In the genomic region with DNA sequence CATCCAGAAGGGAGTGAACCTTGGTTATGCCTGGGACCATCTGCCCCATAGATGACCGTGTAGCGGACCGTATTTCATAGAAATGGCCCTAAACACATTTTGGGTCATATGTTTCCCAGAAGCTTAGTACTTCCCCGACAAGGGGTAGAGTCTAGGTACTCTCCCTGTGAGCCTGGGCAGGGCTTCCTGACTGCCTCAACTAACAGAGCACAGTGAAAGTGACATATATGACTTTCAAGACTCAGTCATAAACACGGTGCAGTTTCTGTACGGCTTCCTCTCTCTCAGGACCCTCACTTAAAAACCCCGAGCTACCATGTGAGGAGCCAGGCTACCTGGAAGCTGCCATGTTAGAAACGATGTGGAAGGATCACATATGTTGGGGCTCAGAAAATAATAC, we compare ENCODE assay signal across 16 cellular contexts. TPM values are rescaled to one million over a fixed set of nuclear protein-coding genes. Genes with fewer than 3 reads are reported as not detected.
DNase-seq lines count a peak whose midpoint lies in the region; ATAC-seq and TF ChIP-seq lines count a peak whose summit lies in the region.
"Had no signal": no experiment of that assay in that cellular context is flagged by ENCODE, and none has a peak within 500 bp of the region (broad histone marks: within the 10 kb centered on the region; RNA-seq: fewer than 3 reads in every experiment).

No MANE protein-coding gene starts in this region.

- H3K36me3 Mint-ChIP-seq in memory B cell = no peaks in the 10 kb centered on the region

- H2AFZ ChIP-seq in SK-N-SH (ENCODE audit: low read depth) = no peak overlapping the region

- H3K9me3 ChIP-seq in SK-N-SH = no peaks in the 10 kb centered on the region
- no peaks in the 10 kb centered on the region for H3K9me3 ChIP-seq in left lung
- H3K9me3 ChIP-seq: Caco-2, mucosa of descending colon, SJCRH30, testis had no signal

- no peak overlapping the region for H3K9ac ChIP-seq in SK-N-SH

- H3K4me3 Mint-ChIP-seq in memory B cell = no peak overlapping the region

- no peak overlapping the region for H3K27ac Mint-ChIP-seq in memory B cell

- H3K9me3 Mint-ChIP-seq in memory B cell = no peaks in the 10 kb centered on the region

- POLR2A ChIA-PET in SK-N-SH (lab: Yijun Ruan, JAX) = interaction anchor here (0.5 kb wide), 1 partner anchor 19 kb away, joined by 3 read pairs; no protein-coding TSS in a partner anchor

- TF ChIP-seq CTCF in SK-N-SH (IDR thresholded peaks at IDR 0.05) = no peak
- TF ChIP-seq CTCF in left lung (IDR thresholded peaks at IDR 0.05) = no peak

- intact Hi-C loops in left lung (cut with DNase I) = no loop called here

- no peaks in the 10 kb centered on the region for H3F3A ChIP-seq in SK-N-SH (replicated peaks; ENCODE audit: insufficient read depth)

- H3K4me1 Mint-ChIP-seq in memory B cell = peaks cover 5% of the 10 kb centered on the region

- no peak for DNase-seq in SK-N-SH
- DNase-seq in memory B cell (ENCODE audit: low spot score in 2 of 2) = no peak
- DNase-seq in left lung = no peak
- DNase-seq in LoVo (ENCODE audit: low spot score) = no peak

- H3K4me2 ChIP-seq in SK-N-SH = no peak overlapping the region

- no peak for TF ChIP-seq EP300 in SK-N-SH (IDR thresholded peaks at IDR 0.05; ENCODE audit: borderline replicate concordance in 1 of 2, low read depth in 1 of 2, low read length in 1 of 2)

- H3K79me2 ChIP-seq in SK-N-SH (ENCODE audit: insufficient read depth) = no peaks in the 10 kb centered on the region

- 27% methylated on average over 6 of the region's 8 CpGs for WGBS in SK-N-SH (ENCODE audit: low lambda C conversion rate)

- H3K36me3 ChIP-seq in SK-N-SH (replicated peaks in 1 of 2; ENCODE audit: control insufficient read depth in 1 of 2, insufficient read depth in 2 of 2, low read length in 1 of 2) (no peaks in the 10 kb centered on the region), left lung (no peaks in the 10 kb centered on the region)
- H3K36me3 ChIP-seq: SJCRH30 had no signal

- no peaks in the 10 kb centered on the region for H4K20me1 ChIP-seq in SK-N-SH (ENCODE audit: insufficient read depth)

- no peak for TF ChIP-seq RAD21 in SK-N-SH (IDR thresholded peaks at IDR 0.05; ENCODE audit: low read length)

- H3K4me1 ChIP-seq in SK-N-SH (ENCODE audit: control insufficient read depth in 1 of 2, insufficient read depth in 2 of 2, low read depth in 1 of 2, low read length in 1 of 2) = no peaks in the 10 kb centered on the region; a peak in 1 of 4 replicates
- no peaks in the 10 kb centered on the region for H3K4me1 ChIP-seq in left lung
- H3K4me1 ChIP-seq: Caco-2, SJCRH30 had no signal

- H3K27me3 ChIP-seq in SK-N-SH (ENCODE audit: insufficient read depth) (peaks cover 15% of the 10 kb centered on the region), left lung (no peaks in the 10 kb centered on the region)
- H3K27me3 ChIP-seq: SJCRH30, testis had no signal

- H3K9me2 ChIP-seq in SK-N-SH = no peaks in the 10 kb centered on the region

- H3K27ac ChIP-seq in SK-N-SH (ENCODE audit: low read depth in 2 of 2, low read length in 1 of 2) (no peak overlapping the region), left lung (no peak overlapping the region)
- H3K27ac ChIP-seq: 22Rv1, SJCRH30, testis had no signal

- H3K4me3 ChIP-seq in SK-N-SH (ENCODE audit: low read depth in 2 of 2, low read length in 1 of 2) (no peak overlapping the region), left lung (no peak overlapping the region)
- H3K4me3 ChIP-seq: mucosa of descending colon, SJCRH30, testis had no signal

- CTCF ChIA-PET in SK-N-SH (lab: Yijun Ruan, JAX) = interaction anchor here (0.6 to 5.7 kb wide), 39 partner anchors 9 to 882 kb away, joined by 3 to 159 read pairs (median 4); no protein-coding TSS in a partner anchor

- peak; percentile 9; the same call in 2 of the 3 replicates for ATAC-seq in SK-N-SH treated with all-trans-retinoic acid at 6 μM for 48 hours
- ATAC-seq in GM21786 (IDR thresholded peaks at IDR 0.05; ENCODE audit: unreplicated experiment) = peak; percentile 49
- ATAC-seq in HG03342 (IDR thresholded peaks at IDR 0.05; ENCODE audit: unreplicated experiment) = peak; percentile 59
- peak; percentile 15 for ATAC-seq in memory B cell (ENCODE audit: low read depth)
- ATAC-seq in left lung = no peak
- no peak for ATAC-seq in HG03571 (IDR thresholded peaks at IDR 0.05; ENCODE audit: unreplicated experiment)

- H3K27me3 Mint-ChIP-seq in memory B cell = peaks cover 17% of the 10 kb centered on the region

TF ChIP-seq in SK-N-SH treated with all-trans-retinoic acid at 6 μM for 48 hours, 23 proteins besides CTCF, POLR2A, EP300 and RAD21 (continues in another document):
- no peak for TF ChIP-seq ZNF565 (CRISPR knock-in tag; conservative IDR thresholded peaks at IDR 0.05; ENCODE audit: low read depth)
- no peak for TF ChIP-seq ESRRG (CRISPR knock-in tag; IDR thresholded peaks at IDR 0.05)
- no peak for TF ChIP-seq BACH2 (CRISPR knock-in tag; IDR thresholded peaks at IDR 0.05; ENCODE audit: borderline replicate concordance)
- TF ChIP-seq RARB (CRISPR knock-in tag; IDR thresholded peaks at IDR 0.05) = no peak
- TF ChIP-seq, protein P1, sequence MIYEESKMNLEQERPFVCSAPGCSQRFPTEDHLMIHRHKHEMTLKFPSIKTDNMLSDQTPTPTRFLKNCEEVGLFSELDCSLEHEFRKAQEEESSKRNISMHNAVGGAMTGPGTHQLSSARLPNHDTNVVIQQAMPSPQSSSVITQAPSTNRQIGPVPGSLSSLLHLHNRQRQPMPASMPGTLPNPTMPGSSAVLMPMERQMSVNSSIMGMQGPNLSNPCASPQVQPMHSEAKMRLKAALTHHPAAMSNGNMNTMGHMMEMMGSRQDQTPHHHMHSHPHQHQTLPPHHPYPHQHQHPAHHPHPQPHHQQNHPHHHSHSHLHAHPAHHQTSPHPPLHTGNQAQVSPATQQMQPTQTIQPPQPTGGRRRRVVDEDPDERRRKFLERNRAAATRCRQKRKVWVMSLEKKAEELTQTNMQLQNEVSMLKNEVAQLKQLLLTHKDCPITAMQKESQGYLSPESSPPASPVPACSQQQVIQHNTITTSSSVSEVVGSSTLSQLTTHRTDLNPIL (CRISPR knock-in tag; IDR thresholded peaks at IDR 0.05; ENCODE audit: low read depth) = no peak
- TF ChIP-seq SNAI2 (CRISPR knock-in tag; IDR thresholded peaks at IDR 0.05) = no peak
- no peak for TF ChIP-seq ZNF70 (CRISPR knock-in tag; IDR thresholded peaks at IDR 0.05)
- TF ChIP-seq ARNTL (CRISPR knock-in tag; IDR thresholded peaks at IDR 0.05; ENCODE audit: borderline replicate concordance, low read depth) = no peak
- TF ChIP-seq CSDC2 (CRISPR knock-in tag; IDR thresholded peaks at IDR 0.05) = no peak
- TF ChIP-seq, protein P2, sequence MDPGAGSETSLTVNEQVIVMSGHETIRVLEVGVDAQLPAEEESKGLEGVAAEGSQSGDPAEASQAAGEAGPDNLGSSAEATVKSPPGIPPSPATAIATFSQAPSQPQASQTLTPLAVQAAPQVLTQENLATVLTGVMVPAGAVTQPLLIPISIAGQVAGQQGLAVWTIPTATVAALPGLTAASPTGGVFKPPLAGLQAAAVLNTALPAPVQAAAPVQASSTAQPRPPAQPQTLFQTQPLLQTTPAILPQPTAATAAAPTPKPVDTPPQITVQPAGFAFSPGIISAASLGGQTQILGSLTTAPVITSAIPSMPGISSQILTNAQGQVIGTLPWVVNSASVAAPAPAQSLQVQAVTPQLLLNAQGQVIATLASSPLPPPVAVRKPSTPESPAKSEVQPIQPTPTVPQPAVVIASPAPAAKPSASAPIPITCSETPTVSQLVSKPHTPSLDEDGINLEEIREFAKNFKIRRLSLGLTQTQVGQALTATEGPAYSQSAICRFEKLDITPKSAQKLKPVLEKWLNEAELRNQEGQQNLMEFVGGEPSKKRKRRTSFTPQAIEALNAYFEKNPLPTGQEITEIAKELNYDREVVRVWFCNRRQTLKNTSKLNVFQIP (CRISPR knock-in tag; IDR thresholded peaks at IDR 0.05; ENCODE audit: borderline replicate concordance, low read depth) = no peak

TF ChIP-seq in SK-N-SH, 30 proteins besides CTCF, POLR2A, EP300 and RAD21 (continues in another document):
- TF ChIP-seq TCF12 (IDR thresholded peaks at IDR 0.05) = no peak
- no peak for TF ChIP-seq RXRA (IDR thresholded peaks at IDR 0.05; ENCODE audit: borderline replicate concordance, low read depth)
- no peak for TF ChIP-seq NFIC (IDR thresholded peaks at IDR 0.05; ENCODE audit: borderline replicate concordance)
- TF ChIP-seq FOSL2 (IDR thresholded peaks at IDR 0.05; ENCODE audit: borderline replicate concordance, low read depth) = no peak
- TF ChIP-seq MAX (IDR thresholded peaks at IDR 0.05; ENCODE audit: low read depth) = no peak
- TF ChIP-seq RFX5 (IDR thresholded peaks at IDR 0.05; ENCODE audit: low read length) = no peak
- no peak for TF ChIP-seq GATA2 (CRISPR knock-in tag; IDR thresholded peaks at IDR 0.05)
- no peak for TF ChIP-seq POLR2AphosphoS5 (IDR thresholded peaks at IDR 0.05; ENCODE audit: low read depth, low read length)
- no peak for TF ChIP-seq EZH2phosphoT487 (IDR thresholded peaks at IDR 0.05; ENCODE audit: borderline replicate concordance, low read depth)
- TF ChIP-seq USF1 (IDR thresholded peaks at IDR 0.05; ENCODE audit: borderline replicate concordance, low read depth) = no peak
- no peak for TF ChIP-seq PBX3 (IDR thresholded peaks at IDR 0.05)
- no peak for TF ChIP-seq NRF1 (IDR thresholded peaks at IDR 0.05; ENCODE audit: low read depth, low read length)
- no peak for TF ChIP-seq TAF1 (IDR thresholded peaks at IDR 0.05; ENCODE audit: borderline replicate concordance, low read depth, low read length)

RNA-seq across cellular contexts. Expression of gene C9orf57, which starts 20.9 kb away (rescaled TPM):
- not detected in 2 replicates for polyA plus RNA-seq in SK-N-SH (2012; rRNA removed)
- not detected in 2 replicates for polyA plus RNA-seq in SK-N-SH (2012; cell fraction: cytosol; rRNA removed)
- polyA plus RNA-seq in SK-N-SH (2012; cell fraction: nucleus; rRNA removed) = not detected in 2 replicates
- not detected for total RNA-seq in left lung
- total RNA-seq: bronchial epithelial cell, Caco-2, HT-29, kidney, mucosa of descending colon, SJCRH30 had no signal

Comparison
In these comparisons a context has a peak if more than half of its experiments do, and no peak if none do; other contexts are left out.
1. ATAC-seq: peak in SK-N-SH treated with all-trans-retinoic acid at 6 μM for 48 hours (single experiment), GM21786 (single experiment), HG03342 (single experiment) and memory B cell (single experiment); none in left lung (single experiment) and HG03571 (single experiment).